Comparison of ENCODE assay signal across 21 cellular contexts in genomic region chr14:101230161-101230850, GRCh38.
DNase-seq lines count a peak whose midpoint lies in the region; ATAC-seq and TF ChIP-seq lines count a peak whose summit lies in the region.
"Had no signal": no experiment of that assay in that cellular context is flagged by ENCODE, and none has a peak within 500 bp of the region (broad histone marks: within the 10 kb centered on the region; RNA-seq: fewer than 3 reads in every experiment).

No MANE protein-coding gene starts in this region.

- TF ChIP-seq CTCF in natural killer cell (IDR thresholded peaks at IDR 0.05) (no peak), uterus (IDR thresholded peaks at IDR 0.05) (no peak)

- no peaks in the 10 kb centered on the region for H3K36me3 Mint-ChIP-seq in natural killer cell
- H3K36me3 Mint-ChIP-seq: IgD-negative memory B cell had no signal

- DNase-seq in NCI-H748 (lab: John Stamatoyannopoulos, UW; ENCODE audit: unreplicated experiment), result peak; percentile 34
- no peak for DNase-seq in NCI-H748 treated with DMSO at 0.1 percent for 48 hours (lab: John Stamatoyannopoulos, UW)
- peak; percentile 32 for DNase-seq in ecto neural progenitor cell (ENCODE audit: low spot score)
- DNase-seq in natural killer cell, result peak; percentile 3
- peak; percentile 61 to 73 for DNase-seq in uterus
- no peak for DNase-seq in NCI-H2171 (lab: John Stamatoyannopoulos, UW)
- DNase-seq: activated CD4-positive, alpha-beta T cell treated with anti-CD3 and anti-CD28 coated beads for 36 hours; amygdala; central memory CD4-positive, alpha-beta T cell; left ventricle myocardium inferior; NCI-H1694 treated with DMSO at 0.1 percent for 48 hours; pancreas; stimulated activated naive CD4-positive, alpha-beta T cell treated with Interleukin-2 at 50 U/mL for 16 hours had no signal

- ATAC-seq in natural killer cell (no peak), HG03280 (IDR thresholded peaks at IDR 0.05; ENCODE audit: unreplicated experiment) (no peak), GM21576 (IDR thresholded peaks at IDR 0.05; ENCODE audit: unreplicated experiment) (no peak)
- ATAC-seq: activated CD4-positive, alpha-beta T cell treated with anti-CD3 and anti-CD28 coated beads for 36 hours; esophagus mucosa; pancreas; right lobe of liver had no signal

- H3K9me3 ChIP-seq in uterus, result no peaks in the 10 kb centered on the region
- H3K9me3 ChIP-seq: left ventricle myocardium inferior, pancreas, right lobe of liver, tibial artery had no signal

- H3K9me3 Mint-ChIP-seq in natural killer cell, result no peaks in the 10 kb centered on the region
- H3K9me3 Mint-ChIP-seq: IgD-negative memory B cell had no signal

- H3K4me1 ChIP-seq in uterus, result peaks cover 0 to 4% of the 10 kb centered on the region in 2 donors
- H3K4me1 ChIP-seq: left ventricle myocardium inferior, pancreas, tibial artery had no signal

- intact Hi-C loops in natural killer cell (cut with micrococcal nuclease), result no loop called here
- intact Hi-C loops in uterus (cut with DNase I; ENCODE audit: low total_unique reads), result no loop called here

- no peak overlapping the region for H3K4me3 Mint-ChIP-seq in natural killer cell
- H3K4me3 Mint-ChIP-seq: activated CD4-positive, alpha-beta T cell treated with anti-CD3 and anti-CD28 coated beads for 36 hours; IgD-negative memory B cell had no signal

- H3K36me3 ChIP-seq in uterus, result no peaks in the 10 kb centered on the region
- H3K36me3 ChIP-seq: left ventricle myocardium inferior, pancreas, right lobe of liver, tibial artery had no signal

- no peaks in the 10 kb centered on the region for H3K4me1 Mint-ChIP-seq in natural killer cell
- H3K4me1 Mint-ChIP-seq: activated CD4-positive, alpha-beta T cell treated with anti-CD3 and anti-CD28 coated beads for 36 hours had no signal

- H3K4me3 ChIP-seq in uterus, result peak overlapping the region; percentile 14 to 16
- H3K4me3 ChIP-seq: left ventricle myocardium inferior, pancreas, right lobe of liver, tibial artery had no signal

- peak overlapping the region; percentile 63 to 80 for H3K27ac ChIP-seq in uterus
- H3K27ac ChIP-seq: 22Rv1, HL-60, left ventricle myocardium inferior, pancreas, right lobe of liver, tibial artery had no signal

- H3K27me3 ChIP-seq in uterus, result no peaks in the 10 kb centered on the region
- H3K27me3 ChIP-seq: pancreas, right lobe of liver had no signal

- no peak for TF ChIP-seq POLR2A in uterus (IDR thresholded peaks at IDR 0.05)

- no peak overlapping the region for H3K27ac Mint-ChIP-seq in natural killer cell
- H3K27ac Mint-ChIP-seq: activated CD4-positive, alpha-beta T cell treated with anti-CD3 and anti-CD28 coated beads for 36 hours; IgD-negative memory B cell had no signal

- H3K27me3 Mint-ChIP-seq in natural killer cell (ENCODE audit: low read depth in 2 of 2), result peaks cover 0 to 2% of the 10 kb centered on the region in 2 donors
- H3K27me3 Mint-ChIP-seq: IgD-negative memory B cell had no signal

Comparison
In these comparisons a context has a peak if more than half of its experiments do, and no peak if none do; other contexts are left out.
1. DNase-seq: peak in NCI-H748 (single experiment), ecto neural progenitor cell (single experiment), natural killer cell (single experiment) and uterus (2 of 2); none in NCI-H748 treated with DMSO at 0.1 percent for 48 hours (single experiment) and NCI-H2171 (single experiment).